In genomic region chr21:46459356-46460112, GRCh38 we compare ENCODE assay signal across 8 cellular contexts. TPM values are rescaled to one million over a fixed set of nuclear protein-coding genes. Genes with fewer than 3 reads are reported as not detected.
DNase-seq lines count a peak whose midpoint lies in the region; ATAC-seq, FAIRE-seq and TF ChIP-seq lines count a peak whose summit lies in the region.

No MANE protein-coding gene starts in this region.

- no peak for TF ChIP-seq EP300 in HepG2 (IDR thresholded peaks at IDR 0.05; ENCODE audit: low read depth in 2 of 2, low read length in 2 of 2)
- no peak for TF ChIP-seq EP300 in HepG2 (CRISPR knock-in tag; IDR thresholded peaks at IDR 0.05; ENCODE audit: borderline replicate concordance)

- POLR2A ChIA-PET in HepG2 (lab: Yijun Ruan, JAX), result interaction anchor here (1.0 to 2.9 kb wide), 4 partner anchors 12 to 162 kb away, joined by 3 to 11 read pairs (median 4); no protein-coding TSS in a partner anchor

- no TSS peak for BruUV-seq in HepG2 (replicated peaks; lab: Mats Ljungman, UMichigan)

- H3K9me3 Mint-ChIP-seq in chondrocyte (ENCODE audit: low read depth), result no peaks in the 10 kb centered on the region

- intact Hi-C loops in HepG2 (cut with micrococcal nuclease; ENCODE audit: unreplicated experiment), result no loop called here

- peak overlapping the region; percentile 89 for H3K4me2 ChIP-seq in HepG2 (ENCODE audit: low read depth, low read length)

- CTCF ChIA-PET in HepG2 (lab: Yijun Ruan, JAX; ENCODE audit: low intra/inter-chr PET ratio, low total read pairs), result no interaction called here

- peaks cover 51% of the 10 kb centered on the region for H3K4me1 ChIP-seq in HepG2 (ENCODE audit: insufficient read depth, low read length)

- H3K36me3 ChIP-seq in SK-N-MC (ENCODE audit: insufficient read depth, low read length) (0 out of 2 replicates have a peak, but pooled peaks cover 3% of the 10 kb centered on the region), HepG2 (replicated peaks in 1 of 2; ENCODE audit: control insufficient read depth in 1 of 2, insufficient read depth in 2 of 2, low read length in 2 of 2) (peaks cover 4 to 14% of the 10 kb centered on the region in 2 experiments; a peak in 2 of 5 replicates)

- peak overlapping the region; percentile 92 for H3K4me3 ChIP-seq in SK-N-MC
- peak overlapping the region; percentile 85 to 98 (median 89) for H3K4me3 ChIP-seq in HepG2 (replicated peaks in 1 of 3; ENCODE audit: insufficient read depth in 1 of 3, low read depth in 2 of 3, low read length in 3 of 3)

- H3K9me3 ChIP-seq in SK-N-MC (ENCODE audit: low read depth, low read length) (no peaks in the 10 kb centered on the region), HepG2 (ENCODE audit: low read length) (no peaks in the 10 kb centered on the region)

- H3K27me3 ChIP-seq in HepG2 (ENCODE audit: control insufficient read depth in 1 of 2, insufficient read depth in 2 of 2, low read length in 2 of 2), result no peaks in the 10 kb centered on the region; a peak in 1 of 5 replicates

- ATAC-seq in HepG2 (0 out of 3 replicates have a peak, but pooled peaks have one; percentile 7), HG03571 (IDR thresholded peaks at IDR 0.05; ENCODE audit: unreplicated experiment) (no peak)

- TF ChIP-seq RAD21 in HepG2 (CRISPR knock-in tag; IDR thresholded peaks at IDR 0.05), result no peak

- peaks cover 44% of the 10 kb centered on the region for H3K79me2 ChIP-seq in HepG2 (ENCODE audit: insufficient read depth, low read length)

- in situ Hi-C loops in HepG2 (cut with HindIII; ENCODE audit: extremely low pct_ligation_motif_present, low pct_unique_long_range_greater_than_20kb), result no loop called here

- peak overlapping the region; percentile 84 for H3K27ac Mint-ChIP-seq in chondrocyte (ENCODE audit: unreplicated experiment)

- peak overlapping the region; percentile 86 for H3K9ac ChIP-seq in SK-N-MC (ENCODE audit: insufficient read length)
- peak overlapping the region; percentile 89 for H3K9ac ChIP-seq in HepG2 (ENCODE audit: insufficient read depth, low read depth, low read length)

- no peak overlapping the region for H2AFZ ChIP-seq in HepG2 (ENCODE audit: low read length)

- no peak for TF ChIP-seq CTCF in chondrocyte (IDR thresholded peaks at IDR 0.05)
- TF ChIP-seq CTCF in HepG2 (CRISPR knock-in tag; IDR thresholded peaks at IDR 0.05), result no peak

- H3K4me3 Mint-ChIP-seq in chondrocyte (ENCODE audit: unreplicated experiment), result peak overlapping the region; percentile 86

- DNase-seq in DMS53 (lab: John Stamatoyannopoulos, UW) (peak; percentile 32), DMS53 treated with DMSO at 0.1 percent for 48 hours (lab: John Stamatoyannopoulos, UW; ENCODE audit: unreplicated experiment) (no peak), SK-N-MC (ENCODE audit: low read depth, low spot score) (no peak), chondrocyte (ENCODE audit: low spot score) (no peak), HepG2 (ENCODE audit: low spot score) (no peak), SW480 (ENCODE audit: low spot score) (no peak)
- DNase-seq in stimulated activated naive CD4-positive, alpha-beta T cell treated with Interleukin-2 at 50 U/mL for 16 hours (lab: John Stamatoyannopoulos, UW), result peak; percentile 3

- no peaks in the 10 kb centered on the region for H3K36me3 Mint-ChIP-seq in chondrocyte (ENCODE audit: low read depth)

- H3K4me1 Mint-ChIP-seq in chondrocyte (ENCODE audit: low read depth), result peaks cover 49% of the 10 kb centered on the region

- no peak for TF ChIP-seq POLR2A in HepG2 (IDR thresholded peaks at IDR 0.05; ENCODE audit: insufficient read depth in 1 of 2, low read depth in 2 of 2, low read length in 2 of 2)

- 4% methylated on average over 38 of the region's 41 CpGs for WGBS in HepG2 (ENCODE audit: low lambda C conversion rate)

- H3K27me3 Mint-ChIP-seq in chondrocyte (ENCODE audit: low read depth), result no peaks in the 10 kb centered on the region

- no peak for FAIRE-seq in HepG2 (lab: Jason Lieb, UNC)

- H4K20me1 ChIP-seq in HepG2 (ENCODE audit: insufficient read depth, low read length), result no peaks in the 10 kb centered on the region

- H3K27ac ChIP-seq in SK-N-MC (peak overlapping the region; percentile 25; the same call in 1 of the 2 replicates), HepG2 (ENCODE audit: extremely low read length, insufficient read depth, low read length) (peak overlapping the region; percentile 70)

TF ChIP-seq in HepG2, 621 proteins besides CTCF, POLR2A, EP300 and RAD21 (continues in another document):
- TF ChIP-seq ZNF558 (CRISPR knock-in tag; IDR thresholded peaks at IDR 0.05; ENCODE audit: borderline replicate concordance) (no peak), ZNF513 (CRISPR knock-in tag; conservative IDR thresholded peaks at IDR 0.05) (no peak), ZNF337 (CRISPR knock-in tag; IDR thresholded peaks at IDR 0.05; ENCODE audit: borderline replicate concordance, low read depth) (no peak), FOXA1 (IDR thresholded peaks at IDR 0.05) (no peak), FOXA1 (CRISPR knock-in tag; IDR thresholded peaks at IDR 0.05) (no peak), MED1 (CRISPR knock-in tag; IDR thresholded peaks at IDR 0.05) (no peak), BRCA1 (CRISPR knock-in tag; IDR thresholded peaks at IDR 0.05) (no peak), POGZ (CRISPR knock-in tag; IDR thresholded peaks at IDR 0.05) (no peak), FOSL1 (CRISPR knock-in tag; IDR thresholded peaks at IDR 0.05; ENCODE audit: borderline replicate concordance) (no peak), NFYC (CRISPR knock-in tag; IDR thresholded peaks at IDR 0.05) (no peak), EED (CRISPR knock-in tag; IDR thresholded peaks at IDR 0.05) (no peak), ZNF674 (CRISPR knock-in tag; IDR thresholded peaks at IDR 0.05; ENCODE audit: low read depth) (no peak; the same call in 1 of the 2 replicates), FIP1L1 (IDR thresholded peaks at IDR 0.05; ENCODE audit: borderline replicate concordance, insufficient read depth, low read depth, low read length) (no peak)

RNA-seq across cellular contexts. Expression of gene DIP2A, which starts 0.8 kb away (rescaled TPM):
- total RNA-seq in chondrocyte (27.9 to 37.0 TPM (median 30.3 TPM) in 3 replicates), HepG2 (2016; rRNA removed; fragmentation: Illumina TruSeq; extraction: Trizol) (14.3 and 18.5 TPM in 2 replicates)
- total RNA-seq in HepG2 (2016; cell fraction: cytosol; rRNA removed; fragmentation: Illumina TruSeq; extraction: Trizol; ENCODE audit: low read depth), result 10.2 and 10.8 TPM in 2 replicates
- 13.5 and 16.4 TPM in 2 replicates for total RNA-seq in HepG2 (2016; cell fraction: insoluble cytoplasmic fraction; rRNA removed; fragmentation: Illumina TruSeq; extraction: Trizol)
- total RNA-seq in HepG2 (2016; cell fraction: membrane; rRNA removed; fragmentation: Illumina TruSeq; extraction: Trizol), result 12.6 and 13.7 TPM in 2 replicates
- 25.8 and 30.7 TPM in 2 replicates for total RNA-seq in HepG2 (2016; cell fraction: nucleus; rRNA removed; fragmentation: Illumina TruSeq; extraction: Trizol)
- polyA plus RNA-seq in HepG2 (2011; rRNA removed), result 37.6 and 39.6 TPM in 2 replicates
- polyA plus RNA-seq in HepG2 (2011; cell fraction: cytosol; rRNA removed), result 16.3 and 17.3 TPM in 2 replicates
- 116 and 124 TPM in 2 replicates for polyA plus RNA-seq in HepG2 (2011; cell fraction: nucleus; rRNA removed)
- polyA plus RNA-seq in HepG2 (2012), result 21.3 and 25.5 TPM in 2 replicates
- polyA plus RNA-seq in HepG2 (2016; cell fraction: cytosol; fragmentation: Illumina TruSeq; extraction: Trizol; ENCODE audit: low read depth), result 2.1 and 2.2 TPM in 2 replicates
- polyA plus RNA-seq in HepG2 (2016; cell fraction: insoluble cytoplasmic fraction; fragmentation: Illumina TruSeq; extraction: Trizol; ENCODE audit: low read depth), result 13.0 and 14.5 TPM in 2 replicates
- polyA plus RNA-seq in HepG2 (2016; cell fraction: membrane; fragmentation: Illumina TruSeq; extraction: Trizol; ENCODE audit: low read depth), result 3.5 and 5.2 TPM in 2 replicates
- polyA plus RNA-seq in HepG2 (2016; cell fraction: nucleus; fragmentation: Illumina TruSeq; extraction: Trizol; ENCODE audit: insufficient read depth, low read depth), result 63.2 and 73.6 TPM in 2 replicates
- 62.8 and 78.2 TPM in 2 replicates for polyA minus RNA-seq in HepG2 (2011; rRNA and poly(A)+ RNA removed; ENCODE audit: low replicate concordance)
- 14.9 and 16.2 TPM in 2 replicates for polyA minus RNA-seq in HepG2 (2011; cell fraction: cytosol; rRNA and poly(A)+ RNA removed)
- 89.9 and 90.4 TPM in 2 replicates for polyA minus RNA-seq in HepG2 (2011; cell fraction: nucleus; rRNA and poly(A)+ RNA removed)

Comparison
In these comparisons a context has a peak if more than half of its experiments do, and no peak if none do; other contexts are left out.
1. DNase-seq: peak in DMS53 (single experiment) and stimulated activated naive CD4-positive, alpha-beta T cell treated with Interleukin-2 at 50 U/mL for 16 hours (single experiment); none in DMS53 treated with DMSO at 0.1 percent for 48 hours (single experiment), SK-N-MC (single experiment), chondrocyte (single experiment), HepG2 (single experiment) and SW480 (single experiment).